ENCODE assay signal across 8 cellular contexts in the genomic region with DNA sequence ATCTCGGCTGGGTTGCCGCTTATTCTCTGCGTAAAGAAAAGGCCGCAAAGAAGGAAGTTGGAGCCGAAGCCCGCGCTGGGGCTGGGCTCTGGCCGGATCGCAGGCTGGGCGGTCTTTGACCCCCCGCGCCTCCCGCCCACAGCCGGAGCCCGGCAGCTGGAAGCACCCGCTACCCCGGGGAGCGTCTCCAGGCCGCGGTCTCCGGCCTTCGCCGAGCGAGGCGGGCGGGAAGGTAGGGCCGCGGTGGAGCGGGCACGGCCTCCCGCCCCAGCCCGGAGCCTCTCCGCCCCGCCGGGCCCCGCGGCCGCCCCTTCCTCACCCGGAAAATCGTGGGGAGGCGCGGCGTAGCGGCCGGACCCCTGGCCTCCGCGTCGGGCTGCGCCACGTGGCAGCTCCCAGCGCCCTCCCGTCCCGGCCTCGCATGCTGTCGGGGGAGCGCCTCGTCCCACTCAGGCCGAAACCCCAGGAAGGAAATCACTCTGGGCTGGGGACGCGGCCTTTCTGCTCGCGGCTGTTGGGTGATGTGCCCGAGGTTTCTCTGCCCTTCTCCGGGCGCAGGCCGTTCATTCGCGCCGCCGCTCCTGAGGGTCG. TPM values are rescaled to one million over a fixed set of nuclear protein-coding genes. Genes with fewer than 3 reads are reported as not detected.
A peak's percentile ranks its signal among the peaks of the same experiment; 100 is the strongest.
DNase-seq lines count a peak whose midpoint lies in the region; ATAC-seq, FAIRE-seq and TF ChIP-seq lines count a peak whose summit lies in the region.

No MANE protein-coding gene starts in this region.

- no peaks in the 10 kb centered on the region for H3K4me1 Mint-ChIP-seq in Caco-2 (ENCODE audit: low read depth, unreplicated experiment)

- H3K9me3 ChIP-seq in Caco-2 (no peaks in the 10 kb centered on the region), esophagus muscularis mucosa (no peaks in the 10 kb centered on the region), pancreas (no peaks in the 10 kb centered on the region)

- BruUV-seq in Caco-2 (replicated peaks; lab: Mats Ljungman, UMichigan): no TSS peak

- H3K4me3 ChIP-seq in Caco-2 (ENCODE audit: low read depth, low read length) (no peak overlapping the region), esophagus muscularis mucosa (peak overlapping the region; percentile 51 to 53 (median 52)), pancreas (peak overlapping the region in 2 of 4 donors; percentile 14 to 34)

- POLR2A ChIA-PET in Caco-2 (lab: Charles Lee): no interaction called here
- POLR2A ChIA-PET in RWPE1 (lab: Yijun Ruan, JAX; ENCODE audit: low non-redundant PET): no interaction called here

- ATAC-seq in pancreas (peak; percentile 31 to 51 (median 45)), GM18909 (IDR thresholded peaks at IDR 0.05; ENCODE audit: poor library complexity, unreplicated experiment) (no peak), HG03571 (IDR thresholded peaks at IDR 0.05; ENCODE audit: unreplicated experiment) (no peak), GM21825 (IDR thresholded peaks at IDR 0.05; ENCODE audit: unreplicated experiment) (no peak)

- H3K27me3 ChIP-seq in Caco-2 (replicated peaks; ENCODE audit: control insufficient read depth, insufficient read depth, low read length) (no peaks in the 10 kb centered on the region), esophagus muscularis mucosa (peaks cover 0 to 70% (median 26%) of the 10 kb centered on the region in 4 donors), pancreas (peaks cover 10 to 59% (median 31%) of the 10 kb centered on the region in 4 donors)

- peak overlapping the region; percentile 46 for H3K27ac Mint-ChIP-seq in Caco-2 (ENCODE audit: unreplicated experiment)

- DNase-seq in Caco-2: no peak
- DNase-seq in RWPE1 (ENCODE audit: low spot score): no peak
- DNase-seq in esophagus muscularis mucosa (ENCODE audit: extremely low spot score): no peak
- peak in 1 of 6 donors; percentile 69 for DNase-seq in pancreas
- no peak for DNase-seq in GM19240 (ENCODE audit: insufficient read length, low spot score)

- 50% methylated on average over 29 of the region's 71 CpGs for WGBS in esophagus muscularis mucosa
- WGBS in pancreas, 2 donors: 5 to 8% methylated on average over 62 to 71 of the region's 71 CpGs

- peaks cover 2% of the 10 kb centered on the region for H3K27me3 Mint-ChIP-seq in Caco-2 (ENCODE audit: insufficient read depth, unreplicated experiment)

- CTCF ChIA-PET in Caco-2 (lab: Charles Lee) (no interaction called here), RWPE1 (lab: Yijun Ruan, JAX) (interaction anchor here (0.6 to 2.2 kb wide), 6 partner anchors 14 to 1122 kb away, joined by 3 to 14 read pairs (median 4); no protein-coding TSS in a partner anchor)

- intact Hi-C loops in Caco-2 (cut with micrococcal nuclease; ENCODE audit: unreplicated experiment) (no loop called here), esophagus muscularis mucosa (cut with DNase I) (loop anchor here (5.0 kb wide), 1 partner anchor 219 kb away; no protein-coding TSS in a partner anchor), pancreas (cut with DNase I) (no loop called here)

- H3K36me3 Mint-ChIP-seq in Caco-2 (ENCODE audit: insufficient read depth, unreplicated experiment): no peaks in the 10 kb centered on the region

- H3K36me3 ChIP-seq in Caco-2 (ENCODE audit: control insufficient read depth, insufficient read depth, low read length): no peaks in the 10 kb centered on the region
- no peaks in the 10 kb centered on the region for H3K36me3 ChIP-seq in esophagus muscularis mucosa
- no peaks in the 10 kb centered on the region for H3K36me3 ChIP-seq in pancreas

- peak overlapping the region; percentile 84 for H3K27ac ChIP-seq in RWPE1
- H3K27ac ChIP-seq in esophagus muscularis mucosa (replicated peaks in 1 of 4): peak overlapping the region; percentile 78 to 89 (median 85)
- H3K27ac ChIP-seq in pancreas: no peak overlapping the region

- FAIRE-seq in pancreas (lab: Jason Lieb, UNC): no peak

- no peak for TF ChIP-seq EP300 in esophagus muscularis mucosa (IDR thresholded peaks at IDR 0.05)

- TF ChIP-seq POLR2A in esophagus muscularis mucosa (IDR thresholded peaks at IDR 0.05; ENCODE audit: low read depth): no peak

- H3K4me3 Mint-ChIP-seq in Caco-2 (ENCODE audit: unreplicated experiment): peak overlapping the region; percentile 68

- H3K4me1 ChIP-seq in Caco-2 (peaks cover 8% of the 10 kb centered on the region; the same call in 1 of the 2 replicates), esophagus muscularis mucosa (peaks cover 17 to 25% (median 25%) of the 10 kb centered on the region in 4 donors), pancreas (peaks cover 6 to 10% (median 8%) of the 10 kb centered on the region in 3 donors)

- H3K9me3 Mint-ChIP-seq in Caco-2 (ENCODE audit: unreplicated experiment): no peaks in the 10 kb centered on the region

- TF ChIP-seq CTCF in Caco-2 (IDR thresholded peaks at IDR 0.05; ENCODE audit: insufficient read depth in 1 of 2, low read depth in 1 of 2, low read length in 1 of 2, severe bottlenecking in 1 of 2, unreplicated experiment in 1 of 2) (no peak), RWPE1 (conservative IDR thresholded peaks at IDR 0.05; ENCODE audit: low read depth) (no peak), esophagus muscularis mucosa (IDR thresholded peaks at IDR 0.05) (no peak), pancreas (IDR thresholded peaks at IDR 0.05) (no peak)

RNA-seq across cellular contexts. Expression of gene FOXD1, which starts 11.9 kb away (rescaled TPM):
- total RNA-seq in Caco-2 (2022) (2.8 and 3.1 TPM in 2 replicates), esophagus muscularis mucosa (10 to 100 TPM in 3 of 4 donors, 1 to 10 TPM in 1; 5.0 to 23.4 (median 13.6) TPM), pancreas (under 1 TPM in 2 of 6 donors, not detected in 4; 0.06 to 0.12 TPM)
- polyA plus RNA-seq in pancreas: under 1 TPM in 1 of 2 donors, not detected in 1; 0.14 TPM

Comparison
In these comparisons a context has a peak if more than half of its experiments do, and no peak if none do; other contexts are left out.
1. H3K27ac ChIP-seq: peak in RWPE1 (single experiment) and esophagus muscularis mucosa (4 of 4); none in pancreas (0 of 4).
2. ATAC-seq: peak in pancreas (4 of 4); none in GM18909 (single experiment), HG03571 (single experiment) and GM21825 (single experiment).